Comparison of ENCODE assay signal across 15 cellular contexts in genomic region chr3:128806588-128806987, GRCh38.
DNase-seq lines count a peak whose midpoint lies in the region; TF ChIP-seq lines count a peak whose summit lies in the region.
"Had no signal": no experiment of that assay in that cellular context is flagged by ENCODE, and none has a peak within 500 bp of the region (broad histone marks: within the 10 kb centered on the region; RNA-seq: fewer than 3 reads in every experiment).

No MANE protein-coding gene starts in this region.

- peaks cover 54% of the 10 kb centered on the region for H3K4me1 Mint-ChIP-seq in T-helper 1 cell treated with Interleukin-12 subunit alpha and Interleukin-12 subunit beta and Interleukin-4 antibody, amounts not matched to agents 30 μg/mL and 1 μg/mL, for 36 hours (ENCODE audit: low read depth)
- peaks cover 49% of the 10 kb centered on the region for H3K4me1 Mint-ChIP-seq in HFFc6 (ENCODE audit: low read depth)
- H3K4me1 Mint-ChIP-seq in activated naive CD8-positive, alpha-beta T cell (ENCODE audit: low read depth): peaks cover 67% of the 10 kb centered on the region
- H3K4me1 Mint-ChIP-seq in nephron progenitor cell: peaks cover 36% of the 10 kb centered on the region

- peak overlapping the region; percentile 21 for H3K27ac Mint-ChIP-seq in T-helper 1 cell treated with Interleukin-12 subunit alpha and Interleukin-12 subunit beta and Interleukin-4 antibody, amounts not matched to agents 30 μg/mL and 1 μg/mL, for 36 hours
- H3K27ac Mint-ChIP-seq in HFFc6: peak overlapping the region; percentile 71
- peak overlapping the region; percentile 94 for H3K27ac Mint-ChIP-seq in activated naive CD8-positive, alpha-beta T cell
- peak overlapping the region; percentile 88 for H3K27ac Mint-ChIP-seq in nephron progenitor cell

- H4K91ac ChIP-seq in trophoblast cell (ENCODE audit: low read depth, low read length): no peak overlapping the region

- in situ Hi-C loops in GM23248 (cut with MboI): no loop called here

- no peak overlapping the region for H2AK5ac ChIP-seq in trophoblast cell (ENCODE audit: low read length)

- H3K18ac ChIP-seq in trophoblast cell (ENCODE audit: low read length): no peak overlapping the region

- no peak overlapping the region for H2BK12ac ChIP-seq in trophoblast cell (ENCODE audit: low read length)

- H2AFZ ChIP-seq in GM23248: no peak overlapping the region
- H2AFZ ChIP-seq in trophoblast cell (ENCODE audit: insufficient read depth, low read length, poor library complexity): no peak overlapping the region
- H2AFZ ChIP-seq: parathyroid adenoma had no signal

- H3K27ac ChIP-seq in GM23248 (no peak overlapping the region), trophoblast cell (ENCODE audit: low read depth, low read length) (no peak overlapping the region)
- H3K27ac ChIP-seq: 22Rv1, KMS-11, parathyroid adenoma, WERI-Rb-1 had no signal

- H3K4me3 Mint-ChIP-seq in T-helper 1 cell treated with Interleukin-12 subunit alpha and Interleukin-12 subunit beta and Interleukin-4 antibody, amounts not matched to agents 30 μg/mL and 1 μg/mL, for 36 hours: no peak overlapping the region
- H3K4me3 Mint-ChIP-seq in HFFc6 (no peak overlapping the region), nephron progenitor cell (no peak overlapping the region)
- peak overlapping the region; percentile 78 for H3K4me3 Mint-ChIP-seq in activated naive CD8-positive, alpha-beta T cell

- H3K4me3 ChIP-seq in GM23248: no peak overlapping the region
- no peak overlapping the region for H3K4me3 ChIP-seq in trophoblast cell (ENCODE audit: low read depth, low read length)
- H3K4me3 ChIP-seq: dorsolateral prefrontal cortex had no signal

- H3K79me2 ChIP-seq in GM23248 (ENCODE audit: insufficient read depth) (peaks cover 80% of the 10 kb centered on the region), trophoblast cell (ENCODE audit: control insufficient read depth, insufficient read depth, low read length, poor library complexity) (no peaks in the 10 kb centered on the region)

- H4K12ac ChIP-seq in trophoblast cell (ENCODE audit: low read depth, low read length): no peak overlapping the region

- TF ChIP-seq CTCF in HFFc6 (IDR thresholded peaks at IDR 0.05) (no peak), nephron progenitor cell (IDR thresholded peaks at IDR 0.05) (no peak)

- H3K4ac ChIP-seq in trophoblast cell (ENCODE audit: low read depth, low read length): no peak overlapping the region

- H3K79me1 ChIP-seq in trophoblast cell (ENCODE audit: low read length): no peaks in the 10 kb centered on the region

- DNase-seq in T-helper 1 cell (no peak), HFFc6 (no peak), nephron progenitor cell (no peak), GM23248 (no peak), trophoblast cell (no peak), mucosa of gallbladder (ENCODE audit: low spot score) (no peak)
- DNase-seq: DMS79 treated with DMSO at 0.1 percent for 48 hours; dorsolateral prefrontal cortex; stimulated activated CD4-positive, alpha-beta T cell treated with anti-CD3 and anti-CD28 coated beads, Interleukin-2, amount 100 ng/mL, for 24 hours; WERI-Rb-1 had no signal

- no peaks in the 10 kb centered on the region for H3K9me2 ChIP-seq in GM23248 (ENCODE audit: insufficient read depth)

- H3K14ac ChIP-seq in trophoblast cell (ENCODE audit: low read length): no peak overlapping the region

- H4K8ac ChIP-seq in trophoblast cell (ENCODE audit: low read depth, low read length): no peak overlapping the region

- H3K36me3 ChIP-seq in GM23248 (ENCODE audit: low read depth) (peaks cover 9% of the 10 kb centered on the region; the same call in 1 of the 2 replicates), trophoblast cell (ENCODE audit: control insufficient read depth in 1 of 2, insufficient read depth in 2 of 2, low read length in 2 of 2) (peaks cover 30 to 40% of the 10 kb centered on the region in 2 experiments)

- no peaks in the 10 kb centered on the region for H3K9me3 Mint-ChIP-seq in T-helper 1 cell treated with Interleukin-12 subunit alpha and Interleukin-12 subunit beta and Interleukin-4 antibody, amounts not matched to agents 30 μg/mL and 1 μg/mL, for 36 hours
- no peaks in the 10 kb centered on the region for H3K9me3 Mint-ChIP-seq in HFFc6
- H3K9me3 Mint-ChIP-seq in activated naive CD8-positive, alpha-beta T cell (ENCODE audit: low read depth): no peaks in the 10 kb centered on the region
- H3K9me3 Mint-ChIP-seq in nephron progenitor cell: no peaks in the 10 kb centered on the region

- H3F3A ChIP-seq in GM23248 (ENCODE audit: insufficient read depth): peaks cover 3% of the 10 kb centered on the region; the same call in 1 of the 2 replicates

- H2BK120ac ChIP-seq in trophoblast cell (ENCODE audit: insufficient read depth, low read length, poor library complexity): no peak overlapping the region

- 76 to 83% methylated on average over 3 of the region's 3 CpGs for WGBS in GM23248 (ENCODE audit: low coverage in 1 of 2, low lambda C conversion rate in 2 of 2, missing lambda C conversion rate in 2 of 2), 2 experiments
- WGBS in trophoblast cell (ENCODE audit: extremely low coverage, insufficient coverage, insufficient read length): no CpG with 5 or more reads among the region's 3 CpGs

- H3K4me1 ChIP-seq in GM23248 (ENCODE audit: insufficient read depth) (peaks cover 17% of the 10 kb centered on the region; the same call in 1 of the 2 replicates), trophoblast cell (ENCODE audit: control insufficient read depth in 1 of 2, insufficient read depth in 2 of 2, low read length in 2 of 2) (no peaks in the 10 kb centered on the region)

- H4K20me1 ChIP-seq in GM23248 (ENCODE audit: insufficient read depth): 0 out of 2 replicates have a peak, but pooled peaks cover 6% of the 10 kb centered on the region

- H3K27me3 Mint-ChIP-seq in T-helper 1 cell treated with Interleukin-12 subunit alpha and Interleukin-12 subunit beta and Interleukin-4 antibody, amounts not matched to agents 30 μg/mL and 1 μg/mL, for 36 hours (ENCODE audit: low read depth): no peaks in the 10 kb centered on the region
- H3K27me3 Mint-ChIP-seq in HFFc6 (ENCODE audit: insufficient read depth): no peaks in the 10 kb centered on the region
- no peaks in the 10 kb centered on the region for H3K27me3 Mint-ChIP-seq in activated naive CD8-positive, alpha-beta T cell
- H3K27me3 Mint-ChIP-seq in nephron progenitor cell (ENCODE audit: low read depth, poor library complexity): no peaks in the 10 kb centered on the region

- H3K4me2 ChIP-seq in GM23248 (ENCODE audit: unreplicated experiment): no peak overlapping the region
- no peak overlapping the region for H3K4me2 ChIP-seq in trophoblast cell (ENCODE audit: low read length)
- H3K4me2 ChIP-seq: KMS-11 had no signal

- H3K9me3 ChIP-seq in GM23248 (ENCODE audit: low read depth) (no peaks in the 10 kb centered on the region), trophoblast cell (ENCODE audit: insufficient read depth, low read depth, low read length) (no peaks in the 10 kb centered on the region)

- H3K27me3 ChIP-seq in GM23248 (replicated peaks; ENCODE audit: insufficient read depth) (no peaks in the 10 kb centered on the region), trophoblast cell (ENCODE audit: insufficient read depth, low read length) (no peaks in the 10 kb centered on the region)
- H3K27me3 ChIP-seq: dorsolateral prefrontal cortex had no signal

- no peak overlapping the region for H2BK5ac ChIP-seq in trophoblast cell (ENCODE audit: low read depth, low read length, poor library complexity)

- H3K9ac ChIP-seq in GM23248 (no peak overlapping the region), trophoblast cell (ENCODE audit: low read length) (no peak overlapping the region)
- H3K9ac ChIP-seq: KMS-11, parathyroid adenoma had no signal

- H3K36me3 Mint-ChIP-seq in T-helper 1 cell treated with Interleukin-12 subunit alpha and Interleukin-12 subunit beta and Interleukin-4 antibody, amounts not matched to agents 30 μg/mL and 1 μg/mL, for 36 hours (ENCODE audit: low read depth): peaks cover 43% of the 10 kb centered on the region
- H3K36me3 Mint-ChIP-seq in HFFc6 (ENCODE audit: low read depth) (peaks cover 53% of the 10 kb centered on the region), nephron progenitor cell (ENCODE audit: low read depth) (peaks cover 61% of the 10 kb centered on the region)
- peaks cover 31% of the 10 kb centered on the region for H3K36me3 Mint-ChIP-seq in activated naive CD8-positive, alpha-beta T cell

- H3K23ac ChIP-seq in trophoblast cell (ENCODE audit: low read length): no peak overlapping the region

Comparison
In these comparisons a context has a peak if more than half of its experiments do, and no peak if none do; other contexts are left out.
1. H3K27ac Mint-ChIP-seq: peak in every context shown above with its lines; median percentile 94 in activated naive CD8-positive, alpha-beta T cell; 88 in nephron progenitor cell; 71 in HFFc6; 21 in T-helper 1 cell treated with Interleukin-12 subunit alpha and Interleukin-12 subunit beta and Interleukin-4 antibody, amounts not matched to agents 30 μg/mL and 1 μg/mL, for 36 hours.